Comparison of ENCODE assay signal across 1 cellular context in the genomic region with DNA sequence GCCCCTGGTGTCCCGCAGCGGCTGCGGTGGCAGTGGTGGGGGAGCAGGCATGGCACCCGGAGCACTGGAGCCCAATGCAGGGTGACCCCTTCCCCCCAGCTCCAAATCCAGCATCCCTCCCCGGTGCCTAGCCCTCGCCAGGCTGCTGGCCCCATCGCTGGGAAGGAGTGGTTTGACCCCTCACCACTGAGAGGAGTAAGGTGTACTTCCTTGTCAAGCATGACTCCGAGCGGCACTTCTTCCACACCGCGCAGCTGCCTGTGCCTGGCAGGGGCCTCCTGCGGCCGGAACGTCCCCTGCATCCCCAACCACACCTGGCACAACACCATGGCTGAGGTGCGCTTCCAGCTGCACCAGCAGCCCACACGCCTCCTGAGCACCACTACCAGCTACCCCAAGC.
A peak's percentile ranks its signal among the peaks of the same experiment; 100 is the strongest.
TF ChIP-seq lines count a peak whose summit lies in the region.

No MANE protein-coding gene starts in this region.

TF ChIP-seq in K562, 482 proteins besides CTCF, POLR2A, EP300 and RAD21:
- TF ChIP-seq ETV6 (IDR thresholded peaks at IDR 0.05; ENCODE audit: borderline replicate concordance in 1 of 2, low read depth in 2 of 2, low read length in 1 of 2) (no peak), ETV6 (CRISPR knock-in tag; IDR thresholded peaks at IDR 0.05; ENCODE audit: borderline replicate concordance) (no peak), MAFF (IDR thresholded peaks at IDR 0.05; ENCODE audit: low read length) (no peak), POLR2G (IDR thresholded peaks at IDR 0.05; ENCODE audit: low read depth, low read length) (peak; percentile 30; the same call in 1 of the 2 replicates)
- TF ChIP-seq, protein P1, sequence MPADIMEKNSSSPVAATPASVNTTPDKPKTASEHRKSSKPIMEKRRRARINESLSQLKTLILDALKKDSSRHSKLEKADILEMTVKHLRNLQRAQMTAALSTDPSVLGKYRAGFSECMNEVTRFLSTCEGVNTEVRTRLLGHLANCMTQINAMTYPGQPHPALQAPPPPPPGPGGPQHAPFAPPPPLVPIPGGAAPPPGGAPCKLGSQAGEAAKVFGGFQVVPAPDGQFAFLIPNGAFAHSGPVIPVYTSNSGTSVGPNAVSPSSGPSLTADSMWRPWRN (IDR thresholded peaks at IDR 0.05; ENCODE audit: low read depth) = no peak
TF ChIP-seq in K562: peak in this region for 1.
